Comparison of ENCODE assay signal across 31 cellular contexts in the genomic region with DNA sequence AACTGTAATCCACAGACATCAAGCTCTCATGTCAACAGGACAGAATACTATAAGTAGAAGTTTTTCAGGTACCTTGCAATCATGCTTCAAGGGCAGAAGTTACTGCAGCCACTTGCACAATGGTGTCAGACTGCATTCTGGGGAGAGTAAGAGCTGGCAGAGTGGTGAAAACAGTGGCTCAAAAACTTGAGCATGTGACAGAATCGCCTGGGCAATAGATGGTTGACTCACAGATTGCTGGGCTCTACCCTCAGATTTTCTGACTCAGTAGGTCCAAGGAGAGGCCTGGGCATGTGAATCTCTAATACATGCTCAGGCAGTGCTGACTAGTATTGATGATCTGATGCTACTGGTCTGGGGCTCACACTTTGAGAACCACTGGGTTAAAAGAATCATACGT.
"Had no signal": no experiment of that assay in that cellular context is flagged by ENCODE, and none has a peak within 500 bp of the region (broad histone marks: within the 10 kb centered on the region; RNA-seq: fewer than 3 reads in every experiment).

No MANE protein-coding gene starts in this region.

- H3K27ac Mint-ChIP-seq: activated CD4-positive, alpha-beta memory T cell treated with anti-CD3 and anti-CD28 coated beads for 36 hours; activated CD8-positive, alpha-beta memory T cell treated with anti-CD3 and anti-CD28 coated beads, Interleukin-2, amount 10 ng/mL, durations not matched to agents 7 days and 5 days; activated CD8-positive, alpha-beta T cell treated with anti-CD3 and anti-CD28 coated beads, Interleukin-2, amount 10 ng/mL, durations not matched to agents 7 days and 5 days; activated naive CD4-positive, alpha-beta T cell treated with anti-CD3 and anti-CD28 coated beads for 36 hours; activated naive CD8-positive, alpha-beta T cell treated with anti-CD3 and anti-CD28 coated beads for 36 hours; activated naive CD8-positive, alpha-beta T cell treated with anti-CD3 and anti-CD28 coated beads, Interleukin-2, amount 50 U/mL, for 24 hours; activated T-helper 1 cell treated with anti-CD3 and anti-CD28 coated beads, Interleukin-12 subunit alpha, Interleukin-12 subunit beta, Interleukin-2, Interleukin-4 antibody, amounts not matched to agents 30 ng/mL and 10 ng/mL and 1 ng/mL, durations not matched to agents 14 hours and 24 hours and 36 hours; activated T-helper 2 cell treated with anti-CD3 and anti-CD28 coated beads, Interferon-gamma antibody, Interleukin-2, Interleukin-4, amounts not matched to agents 10 μg/mL and 5 μg/mL and 100 μg/mL, durations not matched to agents 14 hours and 24 hours and 36 hours; WTC11 had no signal

- H3K4me1 Mint-ChIP-seq: activated CD8-positive, alpha-beta memory T cell treated with anti-CD3 and anti-CD28 coated beads, Interleukin-2, amount 10 ng/mL, durations not matched to agents 7 days and 5 days; activated naive CD4-positive, alpha-beta T cell treated with anti-CD3 and anti-CD28 coated beads, Interleukin-2, amount 50 U/mL, for 24 hours; activated naive CD8-positive, alpha-beta T cell treated with anti-CD3 and anti-CD28 coated beads for 36 hours; activated naive CD8-positive, alpha-beta T cell treated with anti-CD3 and anti-CD28 coated beads, Interleukin-2, amount 50 U/mL, for 24 hours had no signal

- H3K9me3 ChIP-seq: adrenal gland, colonic mucosa, gastroesophageal sphincter, heart right ventricle had no signal

- H3K36me3 Mint-ChIP-seq: activated CD4-positive, alpha-beta memory T cell treated with anti-CD3 and anti-CD28 coated beads for 36 hours; activated CD8-positive, alpha-beta memory T cell treated with anti-CD3 and anti-CD28 coated beads, Interleukin-2, amount 10 ng/mL, durations not matched to agents 7 days and 5 days; activated naive CD4-positive, alpha-beta T cell treated with anti-CD3 and anti-CD28 coated beads, Interleukin-2, amount 50 U/mL, for 24 hours; activated naive CD8-positive, alpha-beta T cell treated with anti-CD3 and anti-CD28 coated beads for 36 hours; WTC11 had no signal

- H3K9me3 Mint-ChIP-seq: activated naive CD4-positive, alpha-beta T cell treated with anti-CD3 and anti-CD28 coated beads for 36 hours; activated naive CD8-positive, alpha-beta T cell treated with anti-CD3 and anti-CD28 coated beads, Interleukin-2, amount 50 U/mL, for 24 hours; activated T-helper 2 cell treated with anti-CD3 and anti-CD28 coated beads, Interferon-gamma antibody, Interleukin-2, Interleukin-4, amounts not matched to agents 10 μg/mL and 5 μg/mL and 100 μg/mL, durations not matched to agents 14 hours and 24 hours and 36 hours had no signal

- H3K4me3 ChIP-seq: adrenal gland, body of pancreas, cardiac muscle cell, colonic mucosa, gastroesophageal sphincter, heart right ventricle had no signal

- H3K27me3 Mint-ChIP-seq: activated CD8-positive, alpha-beta memory T cell treated with anti-CD3 and anti-CD28 coated beads, Interleukin-2, amount 10 ng/mL, durations not matched to agents 7 days and 5 days had no signal

- H3K36me3 ChIP-seq: adrenal gland, cardiac muscle cell, colonic mucosa, gastroesophageal sphincter, heart right ventricle had no signal

- H3K4me1 ChIP-seq: adrenal gland, body of pancreas, colonic mucosa, gastroesophageal sphincter had no signal

- H3K27me3 ChIP-seq: body of pancreas, cardiac muscle cell, colonic mucosa had no signal

- H3K4me3 Mint-ChIP-seq: activated CD4-positive, alpha-beta memory T cell treated with anti-CD3 and anti-CD28 coated beads for 36 hours; activated CD8-positive, alpha-beta memory T cell treated with anti-CD3 and anti-CD28 coated beads, Interleukin-2, amount 10 ng/mL, durations not matched to agents 7 days and 5 days; activated CD8-positive, alpha-beta T cell treated with anti-CD3 and anti-CD28 coated beads, Interleukin-2, amount 10 ng/mL, durations not matched to agents 7 days and 5 days; activated naive CD4-positive, alpha-beta T cell treated with anti-CD3 and anti-CD28 coated beads for 36 hours; activated naive CD4-positive, alpha-beta T cell treated with anti-CD3 and anti-CD28 coated beads, Interleukin-2, amount 50 U/mL, for 24 hours; activated naive CD8-positive, alpha-beta T cell treated with anti-CD3 and anti-CD28 coated beads for 36 hours; activated naive CD8-positive, alpha-beta T cell treated with anti-CD3 and anti-CD28 coated beads, Interleukin-2, amount 50 U/mL, for 24 hours; activated T-helper 1 cell treated with anti-CD3 and anti-CD28 coated beads, Interleukin-12 subunit alpha, Interleukin-12 subunit beta, Interleukin-2, Interleukin-4 antibody, amounts not matched to agents 30 ng/mL and 10 ng/mL and 1 ng/mL, durations not matched to agents 14 hours and 24 hours and 36 hours; WTC11 had no signal

- ATAC-seq: activated CD8-positive, alpha-beta memory T cell treated with anti-CD3 and anti-CD28 coated beads, Interleukin-2, amount 10 ng/mL, durations not matched to agents 7 days and 5 days; activated CD8-positive, alpha-beta T cell treated with anti-CD3 and anti-CD28 coated beads, Interleukin-2, amount 10 ng/mL, durations not matched to agents 7 days and 5 days; activated naive CD8-positive, alpha-beta T cell treated with anti-CD3 and anti-CD28 coated beads, Interleukin-2, amount 50 U/mL, for 24 hours; body of pancreas; esophagus mucosa; gastroesophageal sphincter; WTC11 had no signal

- DNase-seq: activated CD4-positive, alpha-beta memory T cell treated with anti-CD3 and anti-CD28 coated beads for 36 hours; activated CD4-positive, alpha-beta T cell treated with anti-CD3 and anti-CD28 coated beads for 48 hours; activated CD4-positive, alpha-beta T cell treated with anti-CD3 and anti-CD28 coated beads, Interleukin-2, amount 50 U/mL, for 1 hour; activated CD8-positive, alpha-beta memory T cell treated with anti-CD3 and anti-CD28 coated beads, Interleukin-2, amount 10 ng/mL, durations not matched to agents 7 days and 5 days; activated CD8-positive, alpha-beta memory T cell treated with anti-CD3 and anti-CD28 coated beads, Interleukin-2, amount 50 U/mL, for 4 hours; activated CD8-positive, alpha-beta T cell treated with anti-CD3 and anti-CD28 coated beads, Interleukin-2, amount 10 ng/mL, durations not matched to agents 7 days and 5 days; activated effector memory CD4-positive, alpha-beta T cell treated with anti-CD3 and anti-CD28 coated beads, Interleukin-2, amount 50 U/mL, for 16 hours; activated naive CD4-positive, alpha-beta T cell treated with anti-CD3 and anti-CD28 coated beads for 36 hours; activated naive CD8-positive, alpha-beta T cell treated with anti-CD3 and anti-CD28 coated beads for 36 hours; activated naive CD8-positive, alpha-beta T cell treated with anti-CD3 and anti-CD28 coated beads, Interleukin-2, amount 50 U/mL, for 24 hours; activated T-cell treated with anti-CD3 and anti-CD28 coated beads, Interleukin-2, amount 50 U/mL, for 1 hour; activated T-cell treated with anti-CD3 and anti-CD28 coated beads, Interleukin-2, amount 50 U/mL, for 48 hours; adrenal gland; amygdala; aorta; body of pancreas; central memory CD4-positive, alpha-beta T cell; cerebellar nuclear complex; colonic mucosa; effector CD8-positive, alpha-beta T cell; foreskin melanocyte; heart right ventricle; T-helper 2 cell had no signal

- H3K27ac ChIP-seq: adrenal gland, body of pancreas, cardiac muscle cell, colonic mucosa, gastroesophageal sphincter, heart right ventricle, VCaP had no signal
